8 cellular contexts compared by ENCODE assay signal in genomic region chr14:101072945-101073597, GRCh38.
DNase-seq lines count a peak whose midpoint lies in the region; ATAC-seq, FAIRE-seq and TF ChIP-seq lines count a peak whose summit lies in the region.

No MANE protein-coding gene starts in this region.

- dilution Hi-C loops in keratinocyte (cut with MboI; ENCODE audit: extremely low pct_ligation_motif_present, low sequenced_read_pairs) = no loop called here

- H4K20me1 ChIP-seq in BLaER1 treated with 17β-estradiol and CSF1 and Interleukin-3, amounts not matched to agents 10 nM and 100 nM = peaks cover 0 to 23% (median 0%) of the 10 kb centered on the region in 11 experiments; a peak in 3 of 22 replicates
- no peaks in the 10 kb centered on the region for H4K20me1 ChIP-seq in keratinocyte (ENCODE audit: control insufficient read depth, extremely low read depth, insufficient read depth, low read length)

- peak overlapping the region in 5 of 10 experiments; percentile 16 to 41 (median 26); a peak in 5 of 20 replicates for H3K4me3 ChIP-seq in BLaER1 treated with 17β-estradiol and CSF1 and Interleukin-3, amounts not matched to agents 10 nM and 100 nM
- H3K4me3 ChIP-seq in keratinocyte (ENCODE audit: control insufficient read depth in 2 of 3, extremely low read depth in 1 of 3, insufficient read depth in 2 of 3, low read depth in 1 of 3, low read length in 3 of 3) (no peak overlapping the region), suprapubic skin (no peak overlapping the region)

- H3K36me3 ChIP-seq in BLaER1 treated with 17β-estradiol and CSF1 and Interleukin-3, amounts not matched to agents 10 nM and 100 nM = no peaks in the 10 kb centered on the region
- H3K36me3 ChIP-seq in keratinocyte (ENCODE audit: control insufficient read depth in 2 of 2, extremely low read depth in 1 of 2, insufficient read depth in 2 of 2, low read length in 2 of 2) (no peaks in the 10 kb centered on the region), suprapubic skin (no peaks in the 10 kb centered on the region)

- 77% methylated on average over 13 of the region's 28 CpGs for WGBS in suprapubic skin

- peak overlapping the region in 6 of 11 experiments; percentile 11 to 73 (median 54); a peak in 10 of 22 replicates for H3K9ac ChIP-seq in BLaER1 treated with 17β-estradiol and CSF1 and Interleukin-3, amounts not matched to agents 10 nM and 100 nM
- H3K9ac ChIP-seq in keratinocyte (ENCODE audit: control insufficient read depth, extremely low read depth, insufficient read depth, low read length) = peak overlapping the region; percentile 36

- H3K27me3 ChIP-seq in BLaER1 treated with 17β-estradiol and CSF1 and Interleukin-3, amounts not matched to agents 10 nM and 100 nM = peaks cover 0 to 95% (median 0%) of the 10 kb centered on the region in 11 experiments; a peak in 8 of 22 replicates
- H3K27me3 ChIP-seq in keratinocyte (ENCODE audit: control insufficient read depth, extremely low read depth, insufficient read depth, low read length) (peaks cover 28% of the 10 kb centered on the region), suprapubic skin (peaks cover 34% of the 10 kb centered on the region)

- TF ChIP-seq EP300 in suprapubic skin (IDR thresholded peaks at IDR 0.05) = no peak

- no peak for TF ChIP-seq POLR2A in suprapubic skin (IDR thresholded peaks at IDR 0.05)

- ATAC-seq in GM18502 (IDR thresholded peaks at IDR 0.05; ENCODE audit: poor library complexity, unreplicated experiment) = peak; percentile 89
- peak; percentile 79 for ATAC-seq in HG02938 (IDR thresholded peaks at IDR 0.05; ENCODE audit: unreplicated experiment)

- H3K4me1 ChIP-seq in BLaER1 treated with 17β-estradiol and CSF1 and Interleukin-3, amounts not matched to agents 10 nM and 100 nM = peaks cover 80 to 100% (median 100%) of the 10 kb centered on the region in 10 experiments
- H3K4me1 ChIP-seq in keratinocyte (ENCODE audit: control insufficient read depth, extremely low read depth, insufficient read depth, low read length) (peaks cover 10% of the 10 kb centered on the region), suprapubic skin (peaks cover 17% of the 10 kb centered on the region)

- peak; percentile 84 for FAIRE-seq in keratinocyte (lab: Jason Lieb, UNC)

- DNase-seq in NCI-H2107 (lab: John Stamatoyannopoulos, UW) (peak; percentile 92), astrocyte of the hippocampus (ENCODE audit: low read depth, low spot score) (peak; percentile 98), keratinocyte (ENCODE audit: low read depth, low spot score) (peak; percentile 78), suprapubic skin (ENCODE audit: low spot score in 2 of 2) (peak; percentile 47 to 76), SKM-1 treated with dmso at 0.1 percent for 144 hours (lab: John Stamatoyannopoulos, UW; ENCODE audit: unreplicated experiment) (no peak)

- no peak for TF ChIP-seq CTCF in keratinocyte (optimal IDR thresholded peaks at IDR 0.05 in 1 of 3, IDR thresholded peaks at IDR 0.05 in 1 of 3, conservative IDR thresholded peaks at IDR 0.05 in 1 of 3; ENCODE audit: extremely low read depth in 1 of 3, insufficient read depth in 2 of 3, low read length in 3 of 3)
- TF ChIP-seq CTCF in suprapubic skin (IDR thresholded peaks at IDR 0.05) = no peak

- peak overlapping the region; percentile 86 to 97 (median 91) for H3K4me2 ChIP-seq in BLaER1 treated with 17β-estradiol and CSF1 and Interleukin-3, amounts not matched to agents 10 nM and 100 nM
- peak overlapping the region; percentile 35 for H3K4me2 ChIP-seq in keratinocyte (ENCODE audit: control insufficient read depth, extremely low read depth, insufficient read depth, low read depth, low read length)

- H2AFZ ChIP-seq in keratinocyte (ENCODE audit: control insufficient read depth, low read length) = no peak overlapping the region

- H3K9me1 ChIP-seq in keratinocyte (ENCODE audit: control insufficient read depth, extremely low read depth, insufficient read depth, low read length) = no peaks in the 10 kb centered on the region

- H3K79me2 ChIP-seq in keratinocyte (ENCODE audit: control insufficient read depth, insufficient read depth, low read length) = no peaks in the 10 kb centered on the region

- H3K9me3 ChIP-seq in BLaER1 treated with 17β-estradiol and CSF1 and Interleukin-3, amounts not matched to agents 10 nM and 100 nM (replicated peaks in 1 of 11) = no peaks in the 10 kb centered on the region
- H3K9me3 ChIP-seq in keratinocyte (ENCODE audit: control insufficient read depth, low read depth, low read length) (no peaks in the 10 kb centered on the region), suprapubic skin (no peaks in the 10 kb centered on the region)

- peak overlapping the region in 6 of 11 experiments; percentile 6 to 71 (median 54); a peak in 12 of 22 replicates for H3K27ac ChIP-seq in BLaER1 treated with 17β-estradiol and CSF1 and Interleukin-3, amounts not matched to agents 10 nM and 100 nM
- peak overlapping the region; percentile 17 for H3K27ac ChIP-seq in keratinocyte (ENCODE audit: control insufficient read depth, insufficient read depth, low read length)
- H3K27ac ChIP-seq in suprapubic skin = no peak overlapping the region
